1 cellular context compared by ENCODE assay signal in the genomic region with DNA sequence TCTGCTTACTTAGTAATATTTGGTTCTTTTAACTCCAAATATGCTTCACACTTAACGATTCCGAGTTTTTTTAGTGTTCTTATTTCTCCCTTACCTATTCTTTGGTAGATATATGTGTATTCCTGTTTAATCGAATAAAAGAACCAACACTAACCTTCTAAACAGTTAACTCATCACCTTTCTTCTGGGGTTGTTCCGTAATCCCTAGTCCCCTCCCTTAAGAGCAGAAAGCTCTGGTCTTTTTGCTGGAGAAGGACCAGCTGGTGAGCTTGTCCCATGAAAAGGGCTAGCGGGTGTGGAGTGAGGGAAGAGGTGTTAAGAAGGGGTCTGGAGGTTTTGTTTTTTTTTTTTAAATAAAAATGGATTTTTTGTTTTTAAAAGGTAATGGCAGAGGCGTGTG.
TF ChIP-seq lines count a peak whose summit lies in the region.

No MANE protein-coding gene starts in this region.

TF ChIP-seq in K562, 482 proteins besides CTCF, POLR2A, EP300 and RAD21:
- TF ChIP-seq, protein P1, sequence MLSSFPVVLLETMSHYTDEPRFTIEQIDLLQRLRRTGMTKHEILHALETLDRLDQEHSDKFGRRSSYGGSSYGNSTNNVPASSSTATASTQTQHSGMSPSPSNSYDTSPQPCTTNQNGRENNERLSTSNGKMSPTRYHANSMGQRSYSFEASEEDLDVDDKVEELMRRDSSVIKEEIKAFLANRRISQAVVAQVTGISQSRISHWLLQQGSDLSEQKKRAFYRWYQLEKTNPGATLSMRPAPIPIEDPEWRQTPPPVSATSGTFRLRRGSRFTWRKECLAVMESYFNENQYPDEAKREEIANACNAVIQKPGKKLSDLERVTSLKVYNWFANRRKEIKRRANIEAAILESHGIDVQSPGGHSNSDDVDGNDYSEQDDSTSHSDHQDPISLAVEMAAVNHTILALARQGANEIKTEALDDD (IDR thresholded peaks at IDR 0.05): peak; percentile 64; the same call in 1 of the 2 replicates
